16 cellular contexts compared by ENCODE assay signal in genomic region chr1:172867216-172867828, GRCh38.
"Had no signal": no experiment of that assay in that cellular context is flagged by ENCODE, and none has a peak within 500 bp of the region (broad histone marks: within the 10 kb centered on the region; RNA-seq: fewer than 3 reads in every experiment).

No MANE protein-coding gene starts in this region.

- H3K27ac Mint-ChIP-seq: activated B cell treated with CpG ODN at 0.5 μM for 24 hours; stimulated activated memory B cell treated with anti-CD40 and anti-IgM and Interleukin-4, amounts not matched to agents 10 μg/mL and 1 μg/mL and 100 μg/mL, for 72 hours; T-helper 1 cell treated with Interleukin-12 subunit alpha and Interleukin-12 subunit beta and Interleukin-4 antibody, amounts not matched to agents 30 μg/mL and 1 μg/mL, for 36 hours had no signal

- H3K4me1 ChIP-seq: right atrium auricular region, transverse colon had no signal

- H3K36me3 Mint-ChIP-seq: stimulated activated memory B cell treated with anti-CD40 and anti-IgM and Interleukin-4, amounts not matched to agents 10 μg/mL and 1 μg/mL and 100 μg/mL, for 72 hours had no signal

- H3K36me3 ChIP-seq: right atrium auricular region, transverse colon had no signal

- H3K27me3 ChIP-seq: dorsolateral prefrontal cortex, foreskin keratinocyte, right atrium auricular region, transverse colon had no signal

- DNase-seq: activated B cell treated with CpG ODN at 0.5 μM for 24 hours; activated effector memory CD4-positive, alpha-beta T cell treated with anti-CD3 and anti-CD28 coated beads, Interleukin-2, amount 50 U/mL, for 16 hours; amygdala; dorsolateral prefrontal cortex; foreskin keratinocyte; left colon; midbrain; nucleus accumbens; substantia nigra; transverse colon had no signal

- H3K27me3 Mint-ChIP-seq: activated B cell treated with CpG ODN at 0.5 μM for 24 hours; stimulated activated memory B cell treated with anti-CD40 and anti-IgM and Interleukin-4, amounts not matched to agents 10 μg/mL and 1 μg/mL and 100 μg/mL, for 72 hours had no signal

- H3K4me3 Mint-ChIP-seq: activated B cell treated with CpG ODN at 0.5 μM for 24 hours; stimulated activated memory B cell treated with anti-CD40 and anti-IgM and Interleukin-4, amounts not matched to agents 10 μg/mL and 1 μg/mL and 100 μg/mL, for 72 hours; T-helper 1 cell treated with Interleukin-12 subunit alpha and Interleukin-12 subunit beta and Interleukin-4 antibody, amounts not matched to agents 30 μg/mL and 1 μg/mL, for 36 hours had no signal

- ATAC-seq: foreskin keratinocyte; left colon; SK-N-SH treated with all-trans-retinoic acid at 6 μM for 48 hours; stimulated activated memory B cell treated with anti-CD40 and anti-IgM and Interleukin-4, amounts not matched to agents 10 μg/mL and 1 μg/mL and 100 μg/mL, for 72 hours had no signal

- H3K27ac ChIP-seq: dorsolateral prefrontal cortex, foreskin keratinocyte, right atrium auricular region, skin epidermis, transverse colon had no signal

- H3K9me3 ChIP-seq: transverse colon had no signal

- H3K9me3 Mint-ChIP-seq: T-helper 1 cell treated with Interleukin-12 subunit alpha and Interleukin-12 subunit beta and Interleukin-4 antibody, amounts not matched to agents 30 μg/mL and 1 μg/mL, for 36 hours had no signal

- H3K4me3 ChIP-seq: dorsolateral prefrontal cortex, lung, right atrium auricular region, skin epidermis, transverse colon had no signal
